In genomic region chr1:115643636-115644035, GRCh38 we compare ENCODE assay signal across 1 cellular context.
TF ChIP-seq lines count a peak whose summit lies in the region.

No MANE protein-coding gene starts in this region.

TF ChIP-seq in GM23338, 12 proteins besides CTCF, POLR2A, EP300 and RAD21 (continued from another document):
- TF ChIP-seq REST (IDR thresholded peaks at IDR 0.05; ENCODE audit: unreplicated experiment) (no peak), ETS1 (IDR thresholded peaks at IDR 0.05) (no peak), ZNF462 (CRISPR knock-in tag; IDR thresholded peaks at IDR 0.05) (no peak), EZH2phosphoT487 (IDR thresholded peaks at IDR 0.05; ENCODE audit: unreplicated experiment) (no peak)
